In genomic region chr7:20219446-20220292, GRCh38 we compare ENCODE assay signal across 8 cellular contexts. TPM values are rescaled to one million over a fixed set of nuclear protein-coding genes. Genes with fewer than 3 reads are reported as not detected.
A peak's percentile ranks its signal among the peaks of the same experiment; 100 is the strongest.
DNase-seq lines count a peak whose midpoint lies in the region; ATAC-seq and TF ChIP-seq lines count a peak whose summit lies in the region.

No MANE protein-coding gene starts in this region.

- ATAC-seq in GM21360 (IDR thresholded peaks at IDR 0.05; ENCODE audit: unreplicated experiment) = peak; percentile 67
- peak; percentile 73 for ATAC-seq in HG03565 (IDR thresholded peaks at IDR 0.05; ENCODE audit: unreplicated experiment)

- H3K9me3 ChIP-seq in PC-9 (ENCODE audit: insufficient read depth, low read depth) = 0 out of 2 replicates have a peak, but pooled peaks cover 3% of the 10 kb centered on the region

- intact Hi-C loops in PC-9 (cut with micrococcal nuclease; ENCODE audit: unreplicated experiment) = loop anchor here (5.0 kb wide), 2 partner anchors 188 to 247 kb away; no protein-coding TSS in a partner anchor

- H3K9me2 ChIP-seq in PC-9 (ENCODE audit: insufficient read depth) = no peaks in the 10 kb centered on the region

- H3K4me1 Mint-ChIP-seq in endothelial cell (ENCODE audit: unreplicated experiment) = peaks cover 13% of the 10 kb centered on the region

- no peaks in the 10 kb centered on the region for H3K36me3 Mint-ChIP-seq in endothelial cell (ENCODE audit: low read depth, unreplicated experiment)

- H3K36me3 ChIP-seq in PC-9 (ENCODE audit: low read depth) = no peaks in the 10 kb centered on the region

- DNase-seq in EH (ENCODE audit: low read depth) = peak; percentile 17
- peak; percentile 83 to 100 for DNase-seq in PC-9
- peak; percentile 52 for DNase-seq in endothelial cell (ENCODE audit: low spot score)
- DNase-seq in mucosa of gallbladder (ENCODE audit: low spot score) = peak; percentile 74
- no peak for DNase-seq in GOT3 (lab: John Stamatoyannopoulos, UW)
- no peak for DNase-seq in superior temporal gyrus (ENCODE audit: extremely low spot score)

- peaks cover 1% of the 10 kb centered on the region for H3K27me3 Mint-ChIP-seq in endothelial cell (ENCODE audit: unreplicated experiment)

- peaks cover 61% of the 10 kb centered on the region for H3K4me1 ChIP-seq in PC-9 (replicated peaks; ENCODE audit: insufficient read depth)

- peak overlapping the region; percentile 62 for H2AFZ ChIP-seq in PC-9

- no peak overlapping the region for H3K4me3 Mint-ChIP-seq in endothelial cell (ENCODE audit: unreplicated experiment)

- H3F3A ChIP-seq in PC-9 (ENCODE audit: insufficient read depth, low read depth) = peaks cover 47% of the 10 kb centered on the region

- BruUV-seq in PC-9 (replicated peaks; lab: Mats Ljungman, UMichigan) = TSS peak; percentile 2

- CTCF ChIA-PET in PC-9 (lab: Charles Lee) = interaction anchor here (0.6 to 1.1 kb wide), 2 partner anchors 82 to 91 kb away, joined by 3 read pairs; no protein-coding TSS in a partner anchor

- POLR2A ChIA-PET in PC-9 (lab: Charles Lee; ENCODE audit: unreplicated experiment) = interaction anchor here (0.6 to 1.1 kb wide), 2 partner anchors 24 to 181 kb away, joined by 3 to 6 read pairs; no protein-coding TSS in a partner anchor

- H3K27me3 ChIP-seq in PC-9 (ENCODE audit: insufficient read depth, low read depth) = no peaks in the 10 kb centered on the region

- peak overlapping the region; percentile 90 for H3K4me2 ChIP-seq in PC-9

- peaks cover 22% of the 10 kb centered on the region for H3K79me2 ChIP-seq in PC-9 (ENCODE audit: low read depth)

- H3K4me3 ChIP-seq in PC-9 = peak overlapping the region; percentile 3; the same call in 1 of the 2 replicates

- peak overlapping the region; percentile 99 for H3K27ac ChIP-seq in PC-9

- TF ChIP-seq CTCF in PC-9 (conservative IDR thresholded peaks at IDR 0.05) (no peak), endothelial cell (IDR thresholded peaks at IDR 0.05; ENCODE audit: unreplicated experiment) (no peak)

- H3K27ac Mint-ChIP-seq in endothelial cell (ENCODE audit: unreplicated experiment) = peak overlapping the region; percentile 89

- H4K20me1 ChIP-seq in PC-9 (ENCODE audit: insufficient read depth) = no peaks in the 10 kb centered on the region

- no peaks in the 10 kb centered on the region for H3K9me3 Mint-ChIP-seq in endothelial cell (ENCODE audit: unreplicated experiment)

RNA-seq across cellular contexts. Expression of gene MACC1, which starts 2.5 kb away (rescaled TPM):
- total RNA-seq in PC-9 (2021) (48.4 and 50.8 TPM in 2 replicates), endothelial cell (ENCODE audit: unreplicated experiment) (0.69 TPM), mucosa of gallbladder (13.4 TPM)

Comparison
In these comparisons a context has a peak if more than half of its experiments do, and no peak if none do; other contexts are left out.
1. DNase-seq: peak in EH (single experiment), PC-9 (2 of 2), endothelial cell (single experiment) and mucosa of gallbladder (single experiment); none in GOT3 (single experiment) and superior temporal gyrus (single experiment).